Comparison of ENCODE assay signal across 11 cellular contexts in genomic region chr12:6936378-6936638, GRCh38. TPM values are rescaled to one million over a fixed set of nuclear protein-coding genes. Genes with fewer than 3 reads are reported as not detected.
DNase-seq lines count a peak whose midpoint lies in the region; ATAC-seq and TF ChIP-seq lines count a peak whose summit lies in the region.
"Had no signal": no experiment of that assay in that cellular context is flagged by ENCODE, and none has a peak within 500 bp of the region (broad histone marks: within the 10 kb centered on the region; RNA-seq: fewer than 3 reads in every experiment).

No MANE protein-coding gene starts in this region.

- H3K4me3 Mint-ChIP-seq in activated CD8-positive, alpha-beta T cell treated with anti-CD3 and anti-CD28 coated beads for 36 hours = peak overlapping the region; percentile 83
- peak overlapping the region; percentile 55 for H3K4me3 Mint-ChIP-seq in mesothelial cell of epicardium

- peaks cover 56% of the 10 kb centered on the region for H3K4me1 Mint-ChIP-seq in activated CD8-positive, alpha-beta T cell treated with anti-CD3 and anti-CD28 coated beads for 36 hours (ENCODE audit: low read depth)
- peaks cover 43% of the 10 kb centered on the region for H3K4me1 Mint-ChIP-seq in mesothelial cell of epicardium

- CTCF ChIA-PET in activated CD8-positive, alpha-beta T cell treated with anti-CD3 and anti-CD28 coated beads for 36 hours (lab: Charles Lee) = interaction anchor here (0.9 to 22.8 kb wide), 7 partner anchors 10 to 107 kb away, joined by 3 to 460 read pairs (median 26); partner anchors contain the start of genes ATN1 and SPSB2

- H3K4me3 ChIP-seq in GM08714 (ENCODE audit: low read length) = peak overlapping the region; percentile 72; the same call in 1 of the 2 replicates

- TF ChIP-seq CTCF in 22Rv1 (IDR thresholded peaks at IDR 0.05) (no peak), mesothelial cell of epicardium (IDR thresholded peaks at IDR 0.05; ENCODE audit: unreplicated experiment) (no peak)
- no peak for TF ChIP-seq CTCF in activated CD8-positive, alpha-beta T cell treated with anti-CD3 and anti-CD28 coated beads for 36 hours (IDR thresholded peaks at IDR 0.05)

- H3K27ac Mint-ChIP-seq in activated CD8-positive, alpha-beta T cell treated with anti-CD3 and anti-CD28 coated beads for 36 hours = peak overlapping the region; percentile 98
- peak overlapping the region; percentile 86 for H3K27ac Mint-ChIP-seq in mesothelial cell of epicardium

- ATAC-seq in activated CD8-positive, alpha-beta T cell treated with anti-CD3 and anti-CD28 coated beads for 36 hours = no peak

- no peaks in the 10 kb centered on the region for H3K9me3 Mint-ChIP-seq in activated CD8-positive, alpha-beta T cell treated with anti-CD3 and anti-CD28 coated beads for 36 hours
- no peaks in the 10 kb centered on the region for H3K9me3 Mint-ChIP-seq in mesothelial cell of epicardium

- H3K36me3 Mint-ChIP-seq in activated CD8-positive, alpha-beta T cell treated with anti-CD3 and anti-CD28 coated beads for 36 hours (ENCODE audit: low read depth) = peaks cover 36% of the 10 kb centered on the region
- peaks cover 20% of the 10 kb centered on the region for H3K36me3 Mint-ChIP-seq in mesothelial cell of epicardium

- H3K27me3 Mint-ChIP-seq in activated CD8-positive, alpha-beta T cell treated with anti-CD3 and anti-CD28 coated beads for 36 hours = no peaks in the 10 kb centered on the region
- H3K27me3 Mint-ChIP-seq in mesothelial cell of epicardium (ENCODE audit: low read depth) = no peaks in the 10 kb centered on the region

- H3K27ac ChIP-seq in 22Rv1 = peak overlapping the region; percentile 100

- POLR2A ChIA-PET in activated CD8-positive, alpha-beta T cell treated with anti-CD3 and anti-CD28 coated beads for 36 hours (lab: Charles Lee) = interaction anchor here (1.3 to 36.0 kb wide), 6 partner anchors 10 to 81 kb away, joined by 3 to 1266 read pairs (median 50); partner anchors contain the start of genes ATN1, C12orf57, EMG1 and PHB2

- DNase-seq in activated CD8-positive, alpha-beta T cell treated with anti-CD3 and anti-CD28 coated beads for 36 hours = no peak
- DNase-seq in mesothelial cell of epicardium (ENCODE audit: low spot score in 2 of 2, unreplicated experiment in 2 of 2) (no peak), HuH-7.5 (ENCODE audit: low spot score) (no peak), medulla oblongata (ENCODE audit: extremely low spot score) (no peak), kidney glomerular epithelial cell (lab: John Stamatoyannopoulos, UW) (no peak), AG20443 (ENCODE audit: low spot score) (no peak)
- DNase-seq: islet precursor cell, KBM-7, NCI-H69 had no signal

- intact Hi-C loops in activated CD8-positive, alpha-beta T cell treated with anti-CD3 and anti-CD28 coated beads for 36 hours (cut with micrococcal nuclease) = no loop called here

RNA-seq across cellular contexts. Expression of gene RNU7-1, which starts 7.3 kb away (rescaled TPM):
- not detected for total RNA-seq in activated CD8-positive, alpha-beta T cell treated with anti-CD3 and anti-CD28 coated beads for 36 hours
- total RNA-seq in mesothelial cell of epicardium = not detected in 3 replicates

RNA-seq across cellular contexts. Expression of gene C12orf57, which starts 7.5 kb away (rescaled TPM):
- total RNA-seq in activated CD8-positive, alpha-beta T cell treated with anti-CD3 and anti-CD28 coated beads for 36 hours = 100 to 1,000 TPM; 226 to 244 TPM
- total RNA-seq in mesothelial cell of epicardium = 203 to 215 TPM (median 204 TPM) in 3 replicates

RNA-seq across cellular contexts. Expression of gene ATN1, which starts 8.5 kb away (rescaled TPM):
- 10 to 100 TPM; 26.4 to 28.5 TPM for total RNA-seq in activated CD8-positive, alpha-beta T cell treated with anti-CD3 and anti-CD28 coated beads for 36 hours
- total RNA-seq in mesothelial cell of epicardium = 193 to 205 TPM (median 195 TPM) in 3 replicates

RNA-seq across cellular contexts. Expression of gene PTPN6, which starts 14.8 kb away (rescaled TPM):
- total RNA-seq in activated CD8-positive, alpha-beta T cell treated with anti-CD3 and anti-CD28 coated beads for 36 hours = 100 to 1,000 TPM; 485 to 489 TPM
- 21.6 to 26.2 TPM (median 23.6 TPM) in 3 replicates for total RNA-seq in mesothelial cell of epicardium

RNA-seq across cellular contexts. Expression of gene ENO2, which starts 21.9 kb away (rescaled TPM):
- 100 to 1,000 TPM; 315 to 330 TPM for total RNA-seq in activated CD8-positive, alpha-beta T cell treated with anti-CD3 and anti-CD28 coated beads for 36 hours
- 30.2 to 30.7 TPM (median 30.2 TPM) in 3 replicates for total RNA-seq in mesothelial cell of epicardium
